17 cellular contexts compared by ENCODE assay signal in genomic region chr14:92565718-92566115, GRCh38. TPM values are rescaled to one million over a fixed set of nuclear protein-coding genes. Genes with fewer than 3 reads are reported as not detected.
DNase-seq lines count a peak whose midpoint lies in the region; ATAC-seq and TF ChIP-seq lines count a peak whose summit lies in the region.
"Had no signal": no experiment of that assay in that cellular context is flagged by ENCODE, and none has a peak within 500 bp of the region (broad histone marks: within the 10 kb centered on the region; RNA-seq: fewer than 3 reads in every experiment).

No MANE protein-coding gene starts in this region.

- H3K27ac Mint-ChIP-seq in CD8-positive, alpha-beta memory T cell = peak overlapping the region in 6 of 8 donors; percentile 0 to 67 (median 28)
- H3K27ac Mint-ChIP-seq: CD4-positive, alpha-beta T cell; IgD-negative memory B cell had no signal

- CTCF ChIA-PET in CD8-positive, alpha-beta memory T cell (lab: Charles Lee) = interaction anchor here (1.0 to 1.8 kb wide), 5 partner anchors 20 to 146 kb away, joined by 3 to 7 read pairs (median 3); no protein-coding TSS in a partner anchor

- H3K4me2 ChIP-seq in osteoblast (ENCODE audit: insufficient read depth, low read length) = peak overlapping the region; percentile 51

- H3K27me3 Mint-ChIP-seq in CD8-positive, alpha-beta memory T cell = no peaks in the 10 kb centered on the region
- H3K27me3 Mint-ChIP-seq: B cell; CD4-positive, alpha-beta T cell; IgD-negative memory B cell had no signal

- H4K20me1 ChIP-seq in osteoblast (ENCODE audit: insufficient read depth, low read length) = no peaks in the 10 kb centered on the region

- H3K4me1 ChIP-seq in CD8-positive, alpha-beta memory T cell (ENCODE audit: insufficient read depth, low read length) = peaks cover 25% of the 10 kb centered on the region
- H3K4me1 ChIP-seq in osteoblast (ENCODE audit: insufficient read depth, low read length) = peaks cover 29% of the 10 kb centered on the region

- no peak for TF ChIP-seq CTCF in osteoblast (IDR thresholded peaks at IDR 0.05; ENCODE audit: extremely low read depth, low read depth, low read length)

- H3K27me3 ChIP-seq in CD8-positive, alpha-beta memory T cell (ENCODE audit: insufficient read depth, low read length, poor library complexity, severe bottlenecking) = no peaks in the 10 kb centered on the region
- no peaks in the 10 kb centered on the region for H3K27me3 ChIP-seq in osteoblast (ENCODE audit: insufficient read depth, low read length)

- H3K9me3 ChIP-seq in CD8-positive, alpha-beta memory T cell (ENCODE audit: low read length) = no peaks in the 10 kb centered on the region
- no peaks in the 10 kb centered on the region for H3K9me3 ChIP-seq in osteoblast (ENCODE audit: low read depth, low read length)

- H3K4me1 Mint-ChIP-seq in CD8-positive, alpha-beta memory T cell = peaks cover 53 to 69% (median 53%) of the 10 kb centered on the region in 3 donors

- ATAC-seq in GM18870 (IDR thresholded peaks at IDR 0.05; ENCODE audit: unreplicated experiment) = no peak
- no peak for ATAC-seq in Right ventricle myocardium inferior

- POLR2A ChIA-PET in CD8-positive, alpha-beta memory T cell (lab: Charles Lee) = no interaction called here

- peaks cover 9% of the 10 kb centered on the region for H3K79me2 ChIP-seq in osteoblast (ENCODE audit: insufficient read depth, low read length)

- intact Hi-C loops in Right ventricle myocardium inferior (cut with DNase I) = no loop called here

- H3K4me3 Mint-ChIP-seq in CD8-positive, alpha-beta memory T cell = no peak overlapping the region
- H3K4me3 Mint-ChIP-seq: B cell; CD4-positive, alpha-beta T cell; IgD-negative memory B cell had no signal

- peaks cover 8% of the 10 kb centered on the region for H3K36me3 ChIP-seq in CD8-positive, alpha-beta memory T cell (ENCODE audit: insufficient read depth, low read length)
- peaks cover 14% of the 10 kb centered on the region for H3K36me3 ChIP-seq in osteoblast (ENCODE audit: insufficient read depth, low read length)

- H3K4me3 ChIP-seq in CD8-positive, alpha-beta memory T cell (ENCODE audit: low read length) = no peak overlapping the region
- no peak overlapping the region for H3K4me3 ChIP-seq in osteoblast (ENCODE audit: insufficient read depth, low read length)

- DNase-seq in CD8-positive, alpha-beta memory T cell = no peak
- DNase-seq in HPDE6-E6E7 (ENCODE audit: extremely low spot score) = peak; percentile 31
- no peak for DNase-seq in epithelial cell of prostate (ENCODE audit: low read depth, low spot score)
- DNase-seq in osteoblast (ENCODE audit: insufficient read length, low spot score, missing footprints) = no peak
- no peak for DNase-seq in superior temporal gyrus (ENCODE audit: extremely low spot score)
- no peak for DNase-seq in Right ventricle myocardium inferior (ENCODE audit: missing footprints)
- DNase-seq: ACHN; CD4-positive, alpha-beta T cell; H7; NCI-H1417 treated with DMSO at 0.1 percent for 48 hours; NCI-H2029; NCI-H2171 treated with DMSO at 0.1 percent for 48 hours; NCI-H774 had no signal

- H3K9me3 Mint-ChIP-seq in CD8-positive, alpha-beta memory T cell = peaks cover 0 to 6% (median 0%) of the 10 kb centered on the region in 5 donors
- H3K9me3 Mint-ChIP-seq: CD4-positive, alpha-beta T cell had no signal

- H3K27ac ChIP-seq in CD8-positive, alpha-beta memory T cell (ENCODE audit: low read depth, low read length) = no peak overlapping the region
- H3K27ac ChIP-seq in epithelial cell of prostate (peak overlapping the region; percentile 67), osteoblast (ENCODE audit: low read depth, low read length) (no peak overlapping the region)

- H2AFZ ChIP-seq in osteoblast (ENCODE audit: low read length) = no peak overlapping the region

- H3K36me3 Mint-ChIP-seq in CD8-positive, alpha-beta memory T cell = peaks cover 9 to 49% (median 18%) of the 10 kb centered on the region in 3 donors
- H3K36me3 Mint-ChIP-seq: IgD-negative memory B cell had no signal

RNA-seq across cellular contexts. Expression of gene RIN3, which starts 52.1 kb away (rescaled TPM):
- total RNA-seq in CD8-positive, alpha-beta memory T cell = 10 to 100 TPM; 46.0 to 47.4 TPM
- 31.9 TPM for polyA plus RNA-seq in CD8-positive, alpha-beta memory T cell
- total RNA-seq in osteoblast (7.6 and 10.3 TPM in 2 replicates), Right ventricle myocardium inferior (13.0 TPM)
- total RNA-seq: HT-29 had no signal
